8 cellular contexts compared by ENCODE assay signal in the genomic region with DNA sequence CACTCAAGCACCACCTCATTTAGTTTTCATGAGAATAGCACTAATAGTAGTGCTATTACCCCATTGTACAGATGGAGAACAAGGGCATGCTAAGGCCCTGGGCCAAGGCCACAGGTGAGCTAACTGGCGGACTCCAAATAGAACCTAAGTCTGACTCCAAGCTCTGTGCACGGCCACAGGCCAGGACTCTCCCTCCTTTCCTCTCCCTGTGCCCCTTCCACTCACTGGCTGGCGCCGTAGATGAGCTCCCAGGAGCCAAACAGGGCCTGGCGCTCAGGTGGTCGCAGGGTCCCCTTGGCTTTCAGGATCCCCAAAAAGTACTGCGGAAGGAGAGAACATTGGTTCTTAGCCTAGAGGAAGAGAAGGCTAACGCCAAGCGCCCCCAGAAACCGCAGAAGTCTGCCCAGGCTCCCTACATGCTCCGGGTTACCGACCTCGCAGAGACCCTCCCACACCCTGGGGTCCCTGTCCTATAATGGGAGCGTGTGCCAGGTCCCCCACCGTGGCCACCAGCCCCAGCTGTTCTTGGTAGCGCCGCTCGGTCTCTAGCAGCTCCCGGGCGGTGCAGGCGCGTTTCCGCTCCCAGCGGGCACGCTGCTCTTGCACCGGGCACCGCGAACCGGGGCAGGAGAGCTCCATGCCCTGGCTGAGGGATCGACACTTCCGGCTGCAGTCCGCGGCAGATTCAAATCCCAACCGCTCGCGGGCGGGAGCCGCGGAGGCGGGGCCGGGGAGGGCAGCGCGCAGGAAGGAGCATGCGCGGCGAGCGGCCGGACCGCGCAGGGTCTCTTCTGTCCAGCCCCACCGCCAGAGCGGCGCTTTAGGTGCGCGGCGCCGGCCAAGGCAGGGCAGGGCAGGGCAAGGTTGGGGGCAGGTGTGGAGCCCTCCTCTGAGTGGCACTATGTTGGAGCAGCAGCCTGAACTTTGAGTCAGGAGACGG. TPM values are rescaled to one million over a fixed set of nuclear protein-coding genes. Genes with fewer than 3 reads are reported as not detected.
A peak's percentile ranks its signal among the peaks of the same experiment; 100 is the strongest.
DNase-seq lines count a peak whose midpoint lies in the region; ATAC-seq and TF ChIP-seq lines count a peak whose summit lies in the region.

Gene ARHGEF39 (minus strand): TSS at position 665 of the 940 bp plus-strand sequence. CDS start 26 bp downstream, at position 639.

- H3K9me3 Mint-ChIP-seq in T-helper 2 cell treated with Interferon-gamma antibody and Interleukin-4, amounts not matched to agents 5 μg/mL and 100 μg/mL, for 36 hours = no peaks in the 10 kb centered on the region
- no peaks in the 10 kb centered on the region for H3K9me3 Mint-ChIP-seq in brain

- peaks cover 25% of the 10 kb centered on the region for H3K36me3 Mint-ChIP-seq in T-helper 2 cell treated with Interferon-gamma antibody and Interleukin-4, amounts not matched to agents 5 μg/mL and 100 μg/mL, for 36 hours (ENCODE audit: low read depth)
- H3K36me3 Mint-ChIP-seq in brain = peaks cover 19% of the 10 kb centered on the region

- H3K4me3 ChIP-seq in iPS-18a (ENCODE audit: low read length) (peak within 1 kb of the TSS; percentile 73), skeletal muscle cell (ENCODE audit: low read depth, low read length) (peak within 1 kb of the TSS; percentile 51)

- H3K4me3 Mint-ChIP-seq in T-helper 2 cell treated with Interferon-gamma antibody and Interleukin-4, amounts not matched to agents 5 μg/mL and 100 μg/mL, for 36 hours = peak within 1 kb of the TSS; percentile 92
- H3K4me3 Mint-ChIP-seq in brain = peak within 1 kb of the TSS; percentile 87 to 92 (median 89)

- H3K4me1 ChIP-seq in iPS-18a (ENCODE audit: control insufficient read depth, low read depth, low read length) = peaks cover 10% of the 10 kb centered on the region

- TF ChIP-seq CTCF in 22Rv1 (IDR thresholded peaks at IDR 0.05) = peak; percentile 77
- peak in 1 of 2 experiments; percentile 51 for TF ChIP-seq CTCF in brain (conservative IDR thresholded peaks at IDR 0.05)

- H3K27ac Mint-ChIP-seq in T-helper 2 cell treated with Interferon-gamma antibody and Interleukin-4, amounts not matched to agents 5 μg/mL and 100 μg/mL, for 36 hours = peak within 1 kb of the TSS; percentile 87
- peak within 1 kb of the TSS; percentile 78 to 90 (median 86) for H3K27ac Mint-ChIP-seq in brain

- H3K4me1 Mint-ChIP-seq in T-helper 2 cell treated with Interferon-gamma antibody and Interleukin-4, amounts not matched to agents 5 μg/mL and 100 μg/mL, for 36 hours (ENCODE audit: low read depth) = peaks cover 49% of the 10 kb centered on the region
- peaks cover 64% of the 10 kb centered on the region for H3K4me1 Mint-ChIP-seq in brain

- peak; percentile 83 for TF ChIP-seq POLR2A in GM15510 (IDR thresholded peaks at IDR 0.05; ENCODE audit: borderline replicate concordance, extremely low read depth, insufficient read length)

- peak; percentile 89 for DNase-seq in NCI-H2029 (lab: John Stamatoyannopoulos, UW)
- DNase-seq in T-helper 2 cell treated with Interferon-gamma antibody and Interleukin-4, amounts not matched to agents 5 μg/mL and 100 μg/mL, for 36 hours (ENCODE audit: low spot score) = peak; percentile 87
- DNase-seq in skeletal muscle cell (ENCODE audit: low read depth) = no peak

- peaks cover 30% of the 10 kb centered on the region for H3K36me3 ChIP-seq in iPS-18a (ENCODE audit: control insufficient read depth, low read depth, low read length)

- H3K27ac ChIP-seq in 22Rv1 (peak within 1 kb of the TSS; percentile 91), iPS-18a (ENCODE audit: low read length) (peak within 1 kb of the TSS; percentile 40)

- no peaks in the 10 kb centered on the region for H3K27me3 Mint-ChIP-seq in T-helper 2 cell treated with Interferon-gamma antibody and Interleukin-4, amounts not matched to agents 5 μg/mL and 100 μg/mL, for 36 hours (ENCODE audit: low read depth)
- H3K27me3 Mint-ChIP-seq in brain = peaks cover 4% of the 10 kb centered on the region

- peak; percentile 80 for ATAC-seq in HG02885 (IDR thresholded peaks at IDR 0.05; ENCODE audit: poor library complexity, unreplicated experiment)

- H3K9me3 ChIP-seq in iPS-18a (ENCODE audit: control insufficient read depth, low read depth, low read length) = no peaks in the 10 kb centered on the region

- H3K9ac ChIP-seq in iPS-18a (ENCODE audit: low read length) = peak within 1 kb of the TSS; percentile 75

- H3K27me3 ChIP-seq in iPS-18a (ENCODE audit: control insufficient read depth, insufficient read depth, low read length) = no peaks in the 10 kb centered on the region

RNA-seq across cellular contexts. Expression of gene ARHGEF39, which starts in this region (rescaled TPM):
- polyA plus RNA-seq in brain (ENCODE audit: insufficient read depth, low read depth, low replicate concordance) = 11.6 TPM
